Comparison of ENCODE assay signal across 1 cellular context in genomic region chr3:142664311-142664710, GRCh38.
TF ChIP-seq lines count a peak whose summit lies in the region.

No MANE protein-coding gene starts in this region.

TF ChIP-seq in SK-N-SH treated with all-trans-retinoic acid at 6 μM for 48 hours, 23 proteins besides CTCF, POLR2A, EP300 and RAD21 (continued from another document):
- no peak for TF ChIP-seq CSDC2 (CRISPR knock-in tag; IDR thresholded peaks at IDR 0.05)
- TF ChIP-seq TOX (CRISPR knock-in tag; IDR thresholded peaks at IDR 0.05; ENCODE audit: borderline replicate concordance): no peak
- TF ChIP-seq TCF4 (CRISPR knock-in tag; IDR thresholded peaks at IDR 0.05; ENCODE audit: borderline replicate concordance): no peak
- TF ChIP-seq ZNF70 (CRISPR knock-in tag; IDR thresholded peaks at IDR 0.05): no peak
- no peak for TF ChIP-seq ARNTL (CRISPR knock-in tag; IDR thresholded peaks at IDR 0.05; ENCODE audit: borderline replicate concordance, low read depth)
- no peak for TF ChIP-seq PPARA (CRISPR knock-in tag; IDR thresholded peaks at IDR 0.05; ENCODE audit: borderline replicate concordance)
